In the genomic region with DNA sequence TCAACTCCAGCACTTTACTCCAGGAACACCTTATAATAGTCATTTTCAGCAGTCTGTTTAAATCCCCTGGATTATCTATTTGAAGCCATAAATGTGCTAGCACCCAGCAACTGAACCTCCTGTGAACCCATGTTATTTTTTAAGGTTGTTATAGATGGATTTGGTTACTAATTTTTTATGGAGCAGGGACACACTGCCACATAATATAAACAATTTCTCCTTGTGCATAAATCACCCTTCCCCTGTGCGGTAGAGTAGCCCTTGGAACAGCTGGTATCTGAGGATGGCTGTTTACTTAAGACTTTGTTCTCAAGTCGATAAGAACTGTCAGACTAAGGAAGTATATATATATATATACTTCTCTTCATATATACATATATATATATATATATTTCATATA, we compare ENCODE assay signal across 1 cellular context.
TF ChIP-seq lines count a peak whose summit lies in the region.

No MANE protein-coding gene starts in this region.

TF ChIP-seq in HEK293, 187 proteins besides CTCF, POLR2A, EP300 and RAD21 (continued from another document):
- TF ChIP-seq, protein P1, sequence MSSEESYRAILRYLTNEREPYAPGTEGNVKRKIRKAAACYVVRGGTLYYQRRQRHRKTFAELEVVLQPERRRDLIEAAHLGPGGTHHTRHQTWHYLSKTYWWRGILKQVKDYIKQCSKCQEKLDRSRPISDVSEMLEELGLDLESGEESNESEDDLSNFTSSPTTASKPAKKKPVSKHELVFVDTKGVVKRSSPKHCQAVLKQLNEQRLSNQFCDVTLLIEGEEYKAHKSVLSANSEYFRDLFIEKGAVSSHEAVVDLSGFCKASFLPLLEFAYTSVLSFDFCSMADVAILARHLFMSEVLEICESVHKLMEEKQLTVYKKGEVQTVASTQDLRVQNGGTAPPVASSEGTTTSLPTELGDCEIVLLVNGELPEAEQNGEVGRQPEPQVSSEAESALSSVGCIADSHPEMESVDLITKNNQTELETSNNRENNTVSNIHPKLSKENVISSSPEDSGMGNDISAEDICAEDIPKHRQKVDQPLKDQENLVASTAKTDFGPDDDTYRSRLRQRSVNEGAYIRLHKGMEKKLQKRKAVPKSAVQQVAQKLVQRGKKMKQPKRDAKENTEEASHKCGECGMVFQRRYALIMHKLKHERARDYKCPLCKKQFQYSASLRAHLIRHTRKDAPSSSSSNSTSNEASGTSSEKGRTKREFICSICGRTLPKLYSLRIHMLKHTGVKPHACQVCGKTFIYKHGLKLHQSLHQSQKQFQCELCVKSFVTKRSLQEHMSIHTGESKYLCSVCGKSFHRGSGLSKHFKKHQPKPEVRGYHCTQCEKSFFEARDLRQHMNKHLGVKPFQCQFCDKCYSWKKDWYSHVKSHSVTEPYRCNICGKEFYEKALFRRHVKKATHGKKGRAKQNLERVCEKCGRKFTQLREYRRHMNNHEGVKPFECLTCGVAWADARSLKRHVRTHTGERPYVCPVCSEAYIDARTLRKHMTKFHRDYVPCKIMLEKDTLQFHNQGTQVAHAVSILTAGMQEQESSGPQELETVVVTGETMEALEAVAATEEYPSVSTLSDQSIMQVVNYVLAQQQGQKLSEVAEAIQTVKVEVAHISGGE (tag by site-specific recombination; conservative IDR thresholded peaks at IDR 0.05; ENCODE audit: low read depth): no peak
- TF ChIP-seq ZNF571 (tag by site-specific recombination; IDR thresholded peaks at IDR 0.05) (no peak), ZNF837 (tag by site-specific recombination; IDR thresholded peaks at IDR 0.05) (no peak), ZNF239 (tag by site-specific recombination; IDR thresholded peaks at IDR 0.05) (no peak)
- TF ChIP-seq, protein P2, sequence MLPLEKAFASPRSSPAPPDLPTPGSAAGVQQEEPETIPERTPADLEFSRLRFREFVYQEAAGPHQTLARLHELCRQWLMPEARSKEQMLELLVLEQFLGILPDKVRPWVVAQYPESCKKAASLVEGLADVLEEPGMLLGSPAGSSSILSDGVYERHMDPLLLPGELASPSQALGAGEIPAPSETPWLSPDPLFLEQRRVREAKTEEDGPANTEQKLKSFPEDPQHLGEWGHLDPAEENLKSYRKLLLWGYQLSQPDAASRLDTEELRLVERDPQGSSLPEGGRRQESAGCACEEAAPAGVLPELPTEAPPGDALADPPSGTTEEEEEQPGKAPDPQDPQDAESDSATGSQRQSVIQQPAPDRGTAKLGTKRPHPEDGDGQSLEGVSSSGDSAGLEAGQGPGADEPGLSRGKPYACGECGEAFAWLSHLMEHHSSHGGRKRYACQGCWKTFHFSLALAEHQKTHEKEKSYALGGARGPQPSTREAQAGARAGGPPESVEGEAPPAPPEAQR (tag by site-specific recombination; IDR thresholded peaks at IDR 0.05): no peak
